ENCODE assay signal across 11 cellular contexts in genomic region chrX:118211891-118212816, GRCh38.
DNase-seq lines count a peak whose midpoint lies in the region; ATAC-seq and TF ChIP-seq lines count a peak whose summit lies in the region.
"Had no signal": no experiment of that assay in that cellular context is flagged by ENCODE, and none has a peak within 500 bp of the region (broad histone marks: within the 10 kb centered on the region; RNA-seq: fewer than 3 reads in every experiment).

No MANE protein-coding gene starts in this region.

- TF ChIP-seq CTCF in OCI-LY7 (conservative IDR thresholded peaks at IDR 0.05; ENCODE audit: low read length) (no peak), right atrium auricular region (IDR thresholded peaks at IDR 0.05) (no peak), testis (IDR thresholded peaks at IDR 0.05) (no peak)

- peak overlapping the region; percentile 78; the same call in 1 of the 2 replicates for H2AFZ ChIP-seq in OCI-LY7 (ENCODE audit: low read length)

- H3K36me3 ChIP-seq in OCI-LY7 (ENCODE audit: insufficient read depth, low read length) (no peaks in the 10 kb centered on the region), right atrium auricular region (no peaks in the 10 kb centered on the region), testis (ENCODE audit: low read depth, missing control alignments) (no peaks in the 10 kb centered on the region)
- H3K36me3 ChIP-seq: left lung had no signal

- no TSS peak for BruUV-seq in OCI-LY7 (replicated peaks; lab: Mats Ljungman, UMichigan)

- POLR2A ChIA-PET in OCI-LY7 (lab: Charles Lee), result interaction anchor here (0.6 to 1.4 kb wide), 3 partner anchors 9 to 1709 kb away, joined by 3 to 8 read pairs (median 4); no protein-coding TSS in a partner anchor

- H3K4me3 ChIP-seq in OCI-LY7 (ENCODE audit: low read depth, low read length, poor library complexity, severe bottlenecking) (peak overlapping the region; percentile 53), right atrium auricular region (no peak overlapping the region), testis (no peak overlapping the region)
- H3K4me3 ChIP-seq: left lung had no signal

- ATAC-seq in GM18511 (IDR thresholded peaks at IDR 0.05; ENCODE audit: unreplicated experiment) (peak; percentile 64), GM21367 (IDR thresholded peaks at IDR 0.05; ENCODE audit: unreplicated experiment) (peak; percentile 56), HG03095 (IDR thresholded peaks at IDR 0.05; ENCODE audit: unreplicated experiment) (peak; percentile 56), esophagus mucosa (no peak)
- ATAC-seq: left lung had no signal

- H3K4me2 ChIP-seq in OCI-LY7 (ENCODE audit: low read length), result peak overlapping the region; percentile 93

- H3K9me3 ChIP-seq in OCI-LY7 (ENCODE audit: low read length) (no peaks in the 10 kb centered on the region), right atrium auricular region (no peaks in the 10 kb centered on the region), testis (no peaks in the 10 kb centered on the region)
- H3K9me3 ChIP-seq: left lung had no signal

- CTCF ChIA-PET in OCI-LY7 (lab: Charles Lee; ENCODE audit: unreplicated experiment), result no interaction called here

- H3K9me2 ChIP-seq in OCI-LY7 (ENCODE audit: insufficient read depth, low read length), result no peaks in the 10 kb centered on the region

- H3K27ac ChIP-seq in OCI-LY7 (ENCODE audit: low read depth, low read length, poor library complexity, severe bottlenecking), result peak overlapping the region; percentile 65
- H3K27ac ChIP-seq in right atrium auricular region, result no peak overlapping the region
- no peak overlapping the region for H3K27ac ChIP-seq in testis
- H3K27ac ChIP-seq: left lung had no signal

- WGBS in testis, 2 donors, result 69 to 72% methylated on average over 9 to 10 of the region's 10 CpGs

- H3K4me1 ChIP-seq in OCI-LY7 (ENCODE audit: insufficient read depth, low read length, poor library complexity, severe bottlenecking), result peaks cover 29% of the 10 kb centered on the region
- H3K4me1 ChIP-seq in right atrium auricular region, result no peaks in the 10 kb centered on the region
- H3K4me1 ChIP-seq in testis, result no peaks in the 10 kb centered on the region
- H3K4me1 ChIP-seq: left lung had no signal

- H3K27me3 ChIP-seq in right atrium auricular region (no peaks in the 10 kb centered on the region), testis (no peaks in the 10 kb centered on the region)

- H3K79me2 ChIP-seq in OCI-LY7 (ENCODE audit: insufficient read depth, low read depth, low read length), result no peaks in the 10 kb centered on the region

- no peaks in the 10 kb centered on the region for H4K20me1 ChIP-seq in OCI-LY7 (ENCODE audit: insufficient read depth, low read length)

- TF ChIP-seq POLR2A in testis (IDR thresholded peaks at IDR 0.05), result no peak

- intact Hi-C loops in OCI-LY7 (cut with micrococcal nuclease; ENCODE audit: unreplicated experiment) (loop anchor here (5.0 kb wide), 1 partner anchor 135 kb away; the partner anchor contains the start of gene WDR44), testis (cut with DNase I; ENCODE audit: low total_unique reads) (no loop called here)

- peak; percentile 57 for DNase-seq in OCI-LY7 (ENCODE audit: low spot score)
- no peak for DNase-seq in AG08396 (ENCODE audit: low spot score)
- DNase-seq in right atrium auricular region (ENCODE audit: low spot score), result no peak
- DNase-seq in testis, result no peak
- DNase-seq: activated CD4-positive, alpha-beta T cell treated with anti-CD3 and anti-CD28 coated beads for 4 hours; left lung; stimulated activated naive CD4-positive, alpha-beta T cell had no signal
